ENCODE assay signal across 9 cellular contexts in genomic region chr7:43650457-43651052, GRCh38.
DNase-seq lines count a peak whose midpoint lies in the region; ATAC-seq and TF ChIP-seq lines count a peak whose summit lies in the region.
"Had no signal": no experiment of that assay in that cellular context is flagged by ENCODE, and none has a peak within 500 bp of the region (broad histone marks: within the 10 kb centered on the region; RNA-seq: fewer than 3 reads in every experiment).

No MANE protein-coding gene starts in this region.

- H3K9me3 ChIP-seq in thoracic aorta, result no peaks in the 10 kb centered on the region

- ATAC-seq in thoracic aorta (ENCODE audit: insufficient number of reproducible peaks, low FRiP score, low read depth) (no peak), GM21447 (IDR thresholded peaks at IDR 0.05; ENCODE audit: unreplicated experiment) (no peak)

- H3K4me3 Mint-ChIP-seq in activated CD4-positive, alpha-beta memory T cell treated with anti-CD3 and anti-CD28 coated beads, Interleukin-2, amount 10 ng/mL, durations not matched to agents 7 days and 5 days, result peak overlapping the region; percentile 73
- no peak overlapping the region for H3K4me3 Mint-ChIP-seq in glutamatergic neuron (ENCODE audit: unreplicated experiment)

- peak overlapping the region; percentile 98 for H3K27ac Mint-ChIP-seq in activated CD4-positive, alpha-beta memory T cell treated with anti-CD3 and anti-CD28 coated beads, Interleukin-2, amount 10 ng/mL, durations not matched to agents 7 days and 5 days
- peak overlapping the region; percentile 65 for H3K27ac Mint-ChIP-seq in glutamatergic neuron (ENCODE audit: unreplicated experiment)

- no peaks in the 10 kb centered on the region for H3K27me3 ChIP-seq in thoracic aorta (replicated peaks; ENCODE audit: insufficient read depth)

- peaks cover 64 to 67% of the 10 kb centered on the region in 2 donors for H3K4me1 ChIP-seq in thoracic aorta (ENCODE audit: control insufficient read depth in 1 of 2, low read depth in 2 of 2)

- no peaks in the 10 kb centered on the region for H3K36me3 ChIP-seq in thoracic aorta

- H3K4me3 ChIP-seq in thoracic aorta, result peak overlapping the region; percentile 41

- peaks cover 34% of the 10 kb centered on the region for H3K36me3 Mint-ChIP-seq in activated CD4-positive, alpha-beta memory T cell treated with anti-CD3 and anti-CD28 coated beads, Interleukin-2, amount 10 ng/mL, durations not matched to agents 7 days and 5 days (ENCODE audit: low read depth)
- H3K36me3 Mint-ChIP-seq in glutamatergic neuron (ENCODE audit: unreplicated experiment), result no peaks in the 10 kb centered on the region

- no peaks in the 10 kb centered on the region for H3K9me3 Mint-ChIP-seq in activated CD4-positive, alpha-beta memory T cell treated with anti-CD3 and anti-CD28 coated beads, Interleukin-2, amount 10 ng/mL, durations not matched to agents 7 days and 5 days
- H3K9me3 Mint-ChIP-seq in glutamatergic neuron (ENCODE audit: unreplicated experiment), result peaks cover 12% of the 10 kb centered on the region

- H3K4me1 Mint-ChIP-seq in activated CD4-positive, alpha-beta memory T cell treated with anti-CD3 and anti-CD28 coated beads, Interleukin-2, amount 10 ng/mL, durations not matched to agents 7 days and 5 days, result peaks cover 89% of the 10 kb centered on the region
- H3K4me1 Mint-ChIP-seq in glutamatergic neuron (ENCODE audit: low read depth, unreplicated experiment), result peaks cover 49% of the 10 kb centered on the region

- H3K27me3 Mint-ChIP-seq in activated CD4-positive, alpha-beta memory T cell treated with anti-CD3 and anti-CD28 coated beads, Interleukin-2, amount 10 ng/mL, durations not matched to agents 7 days and 5 days, result no peaks in the 10 kb centered on the region
- H3K27me3 Mint-ChIP-seq in glutamatergic neuron (ENCODE audit: unreplicated experiment), result peaks cover 4% of the 10 kb centered on the region

- peak; percentile 38 for DNase-seq in activated T-cell treated with anti-CD3 and anti-CD28 coated beads, Interleukin-2, amount 50 U/mL, for 1 hour
- DNase-seq in activated T-cell treated with anti-CD3 and anti-CD28 coated beads for 4 hours, result no peak
- peak; percentile 37 for DNase-seq in activated CD4-positive, alpha-beta memory T cell treated with anti-CD3 and anti-CD28 coated beads, Interleukin-2, amount 10 ng/mL, durations not matched to agents 7 days and 5 days
- DNase-seq in glutamatergic neuron, result no peak
- DNase-seq in thoracic aorta (ENCODE audit: low spot score), result no peak
- no peak for DNase-seq in OCI-M1 (lab: John Stamatoyannopoulos, UW)
- DNase-seq in foreskin melanocyte, result no peak
- DNase-seq: DMS79 had no signal

- POLR2A ChIA-PET in activated CD4-positive, alpha-beta memory T cell treated with anti-CD3 and anti-CD28 coated beads, Interleukin-2, amount 10 ng/mL, durations not matched to agents 7 days and 5 days (lab: Charles Lee), result interaction anchor here (0.6 to 9.2 kb wide), 20 partner anchors 8 to 957 kb away, joined by 3 to 304 read pairs (median 6); partner anchors contain the start of genes COA1, MRPL32, PSMA2 and STK17A

- CTCF ChIA-PET in activated CD4-positive, alpha-beta memory T cell treated with anti-CD3 and anti-CD28 coated beads, Interleukin-2, amount 10 ng/mL, durations not matched to agents 7 days and 5 days (lab: Charles Lee), result interaction anchor here (0.7 to 8.9 kb wide), 5 partner anchors 14 to 109 kb away, joined by 3 to 115 read pairs (median 8); partner anchors contain the start of gene STK17A

- TF ChIP-seq CTCF in glutamatergic neuron (IDR thresholded peaks at IDR 0.05; ENCODE audit: partially characterized antibody, unreplicated experiment) (no peak), thoracic aorta (IDR thresholded peaks at IDR 0.05) (no peak)

- H3K27ac ChIP-seq in thoracic aorta, result peak overlapping the region; percentile 96 to 97

Comparison
In these comparisons a context has a peak if more than half of its experiments do, and no peak if none do; other contexts are left out.
1. DNase-seq: peak in activated T-cell treated with anti-CD3 and anti-CD28 coated beads, Interleukin-2, amount 50 U/mL, for 1 hour (single experiment) and activated CD4-positive, alpha-beta memory T cell treated with anti-CD3 and anti-CD28 coated beads, Interleukin-2, amount 10 ng/mL, durations not matched to agents 7 days and 5 days (single experiment); none in activated T-cell treated with anti-CD3 and anti-CD28 coated beads for 4 hours (single experiment), glutamatergic neuron (single experiment), thoracic aorta (single experiment), OCI-M1 (single experiment) and foreskin melanocyte (single experiment).